In genomic region chr11:111808834-111809233, GRCh38 we compare ENCODE assay signal across 17 cellular contexts. TPM values are rescaled to one million over a fixed set of nuclear protein-coding genes. Genes with fewer than 3 reads are reported as not detected.
DNase-seq lines count a peak whose midpoint lies in the region; ATAC-seq lines count a peak whose summit lies in the region.
"Had no signal": no experiment of that assay in that cellular context is flagged by ENCODE, and none has a peak within 500 bp of the region (broad histone marks: within the 10 kb centered on the region; RNA-seq: fewer than 3 reads in every experiment).

No MANE protein-coding gene starts in this region.

- peaks cover 1% of the 10 kb centered on the region for H3K4me1 Mint-ChIP-seq in activated naive CD8-positive, alpha-beta T cell treated with anti-CD3 and anti-CD28 coated beads, Interleukin-2, amount 10 ng/mL, durations not matched to agents 7 days and 5 days
- no peaks in the 10 kb centered on the region for H3K4me1 Mint-ChIP-seq in activated naive CD8-positive, alpha-beta T cell treated with anti-CD3 and anti-CD28 coated beads, Interleukin-2, amount 50 U/mL, for 24 hours

- H3K27ac Mint-ChIP-seq in activated naive CD8-positive, alpha-beta T cell treated with anti-CD3 and anti-CD28 coated beads, Interleukin-2, amount 10 ng/mL, durations not matched to agents 7 days and 5 days = peak overlapping the region; percentile 1
- H3K27ac Mint-ChIP-seq in activated naive CD8-positive, alpha-beta T cell treated with anti-CD3 and anti-CD28 coated beads, Interleukin-2, amount 50 U/mL, for 24 hours = no peak overlapping the region

- no peak for ATAC-seq in activated naive CD8-positive, alpha-beta T cell treated with anti-CD3 and anti-CD28 coated beads, Interleukin-2, amount 10 ng/mL, durations not matched to agents 7 days and 5 days (ENCODE audit: low read depth)
- no peak for ATAC-seq in activated naive CD8-positive, alpha-beta T cell treated with anti-CD3 and anti-CD28 coated beads, Interleukin-2, amount 50 U/mL, for 24 hours
- ATAC-seq in Right ventricle myocardium superior (ENCODE audit: poor library complexity) (peak; percentile 83), left ventricle myocardium superior (peak; percentile 84), HG02798 (IDR thresholded peaks at IDR 0.05; ENCODE audit: poor library complexity, unreplicated experiment) (no peak), HG03457 (IDR thresholded peaks at IDR 0.05; ENCODE audit: unreplicated experiment) (no peak), GM21529 (IDR thresholded peaks at IDR 0.05; ENCODE audit: unreplicated experiment) (no peak)

- DNase-seq in activated naive CD8-positive, alpha-beta T cell treated with anti-CD3 and anti-CD28 coated beads, Interleukin-2, amount 10 ng/mL, durations not matched to agents 7 days and 5 days = no peak
- DNase-seq in activated naive CD8-positive, alpha-beta T cell treated with anti-CD3 and anti-CD28 coated beads, Interleukin-2, amount 50 U/mL, for 24 hours = no peak
- DNase-seq in Right ventricle myocardium superior = no peak
- DNase-seq in left ventricle myocardium superior = no peak
- DNase-seq: Calu3, DND-41, KG1, MG63, NCI-H1417, NCI-H1694, NCI-H2029 treated with DMSO at 0.1 percent for 48 hours, NCI-H526 treated with DMSO at 0.1 percent for 48 hours, PC-9, SHP77 had no signal

- POLR2A ChIA-PET in activated naive CD8-positive, alpha-beta T cell treated with anti-CD3 and anti-CD28 coated beads, Interleukin-2, amount 10 ng/mL, durations not matched to agents 7 days and 5 days (lab: Charles Lee) = no interaction called here

- intact Hi-C loops in Right ventricle myocardium superior (cut with DNase I) (no loop called here), left ventricle myocardium superior (cut with micrococcal nuclease) (no loop called here)

- H3K36me3 Mint-ChIP-seq in activated naive CD8-positive, alpha-beta T cell treated with anti-CD3 and anti-CD28 coated beads, Interleukin-2, amount 10 ng/mL, durations not matched to agents 7 days and 5 days = peaks cover 30% of the 10 kb centered on the region
- H3K36me3 Mint-ChIP-seq in activated naive CD8-positive, alpha-beta T cell treated with anti-CD3 and anti-CD28 coated beads, Interleukin-2, amount 50 U/mL, for 24 hours (ENCODE audit: low read depth) = peaks cover 34% of the 10 kb centered on the region

- no peaks in the 10 kb centered on the region for H3K27me3 Mint-ChIP-seq in activated naive CD8-positive, alpha-beta T cell treated with anti-CD3 and anti-CD28 coated beads, Interleukin-2, amount 10 ng/mL, durations not matched to agents 7 days and 5 days
- no peaks in the 10 kb centered on the region for H3K27me3 Mint-ChIP-seq in activated naive CD8-positive, alpha-beta T cell treated with anti-CD3 and anti-CD28 coated beads, Interleukin-2, amount 50 U/mL, for 24 hours

- no peaks in the 10 kb centered on the region for H3K9me3 Mint-ChIP-seq in activated naive CD8-positive, alpha-beta T cell treated with anti-CD3 and anti-CD28 coated beads, Interleukin-2, amount 10 ng/mL, durations not matched to agents 7 days and 5 days
- no peaks in the 10 kb centered on the region for H3K9me3 Mint-ChIP-seq in activated naive CD8-positive, alpha-beta T cell treated with anti-CD3 and anti-CD28 coated beads, Interleukin-2, amount 50 U/mL, for 24 hours

- H3K4me3 Mint-ChIP-seq in activated naive CD8-positive, alpha-beta T cell treated with anti-CD3 and anti-CD28 coated beads, Interleukin-2, amount 10 ng/mL, durations not matched to agents 7 days and 5 days = no peak overlapping the region
- H3K4me3 Mint-ChIP-seq in activated naive CD8-positive, alpha-beta T cell treated with anti-CD3 and anti-CD28 coated beads, Interleukin-2, amount 50 U/mL, for 24 hours = no peak overlapping the region

RNA-seq across cellular contexts. Expression of gene PPP2R1B, which starts 42.6 kb away (rescaled TPM):
- total RNA-seq in activated naive CD8-positive, alpha-beta T cell treated with anti-CD3 and anti-CD28 coated beads, Interleukin-2, amount 10 ng/mL, durations not matched to agents 7 days and 5 days = 10 to 100 TPM; 45.1 to 47.1 TPM
- total RNA-seq in Right ventricle myocardium superior (7.7 TPM), left ventricle myocardium superior (7.4 TPM)

Comparison
In these comparisons a context has a peak if more than half of its experiments do, and no peak if none do; other contexts are left out.
1. ATAC-seq: peak in Right ventricle myocardium superior (single experiment) and left ventricle myocardium superior (single experiment); none in activated naive CD8-positive, alpha-beta T cell treated with anti-CD3 and anti-CD28 coated beads, Interleukin-2, amount 10 ng/mL, durations not matched to agents 7 days and 5 days (single experiment), activated naive CD8-positive, alpha-beta T cell treated with anti-CD3 and anti-CD28 coated beads, Interleukin-2, amount 50 U/mL, for 24 hours (single experiment), HG02798 (single experiment), HG03457 (single experiment) and GM21529 (single experiment).